In genomic region chr14:63710497-63710896, GRCh38 we compare ENCODE assay signal across 20 cellular contexts.
"Had no signal": no experiment of that assay in that cellular context is flagged by ENCODE, and none has a peak within 500 bp of the region (broad histone marks: within the 10 kb centered on the region; RNA-seq: fewer than 3 reads in every experiment).

No MANE protein-coding gene starts in this region.

- H3K9me3 Mint-ChIP-seq: activated naive CD4-positive, alpha-beta T cell treated with anti-CD3 and anti-CD28 coated beads for 36 hours; activated T-helper 17 cell treated with anti-CD3 and anti-CD28 coated beads, Interleukin-2, amount 50 U/mL, for 72 hours had no signal

- H3K4me1 Mint-ChIP-seq: nephron progenitor cell had no signal

- H3K4me1 ChIP-seq: lower lobe of right lung had no signal

- DNase-seq: activated naive CD4-positive, alpha-beta T cell treated with anti-CD3 and anti-CD28 coated beads for 36 hours; effector memory CD4-positive, alpha-beta T cell; head of caudate nucleus; left colon; lower lobe of right lung; mucosa of descending colon; nephron progenitor cell; occipital lobe; stimulated activated CD4-positive, alpha-beta T cell treated with anti-CD3 and anti-CD28 coated beads, Interleukin-2, amount 100 ng/mL, for 48 hours; stimulated activated naive CD4-positive, alpha-beta T cell treated with Interleukin-2 at 50 U/mL for 16 hours; substantia nigra; T-helper 17 cell; transverse colon had no signal

- H3K27me3 Mint-ChIP-seq: activated T-helper 17 cell treated with anti-CD3 and anti-CD28 coated beads, Interleukin-2, amount 50 U/mL, for 72 hours; dendritic cell treated with granulocyte-macrophage colony-stimulating factor and Interleukin-4, amounts not matched to agents 40 ng/mL and 50 ng/mL, for 4 days; progenitor cell of endocrine pancreas; T-helper 17 cell had no signal

- FAIRE-seq: astrocyte, bronchial epithelial cell, islet of Langerhans had no signal

- H3K4me3 ChIP-seq: lower lobe of right lung, mucosa of descending colon, right atrium auricular region, transverse colon had no signal

- H3K9me3 ChIP-seq: lower lobe of right lung, mucosa of descending colon, right atrium auricular region, transverse colon had no signal

- ATAC-seq: activated T-helper 17 cell treated with anti-CD3 and anti-CD28 coated beads, Interleukin-2, amount 50 U/mL, for 72 hours; left colon; lower lobe of right lung; mucosa of descending colon; T-helper 17 cell had no signal

- H3K36me3 ChIP-seq: lower lobe of right lung, right atrium auricular region had no signal

- H3K27me3 ChIP-seq: right atrium auricular region, transverse colon had no signal

- H3K27ac Mint-ChIP-seq: activated naive CD4-positive, alpha-beta T cell treated with anti-CD3 and anti-CD28 coated beads for 36 hours; activated T-helper 17 cell treated with anti-CD3 and anti-CD28 coated beads, Interleukin-2, amount 50 U/mL, for 72 hours; dendritic cell treated with granulocyte-macrophage colony-stimulating factor and Interleukin-4, amounts not matched to agents 40 ng/mL and 50 ng/mL, for 4 days; nephron progenitor cell; progenitor cell of endocrine pancreas had no signal

- H3K4me3 Mint-ChIP-seq: activated naive CD4-positive, alpha-beta T cell treated with anti-CD3 and anti-CD28 coated beads for 36 hours; activated T-helper 17 cell treated with anti-CD3 and anti-CD28 coated beads, Interleukin-2, amount 50 U/mL, for 72 hours; dendritic cell treated with granulocyte-macrophage colony-stimulating factor and Interleukin-4, amounts not matched to agents 40 ng/mL and 50 ng/mL, for 4 days; nephron progenitor cell; T-helper 17 cell had no signal

- H3K27ac ChIP-seq: lower lobe of right lung, right atrium auricular region, transverse colon had no signal
